Comparison of ENCODE assay signal across 25 cellular contexts in genomic region chr12:75786071-75786470, GRCh38.
"Had no signal": no experiment of that assay in that cellular context is flagged by ENCODE, and none has a peak within 500 bp of the region (broad histone marks: within the 10 kb centered on the region; RNA-seq: fewer than 3 reads in every experiment).

No MANE protein-coding gene starts in this region.

- H3K27me3 ChIP-seq: dorsolateral prefrontal cortex, gastrocnemius medialis, ovary, right lobe of liver, stomach, thyroid gland had no signal

- H3K27ac ChIP-seq: dorsolateral prefrontal cortex, gastrocnemius medialis, ovary, right lobe of liver had no signal

- H3K27me3 Mint-ChIP-seq: type B pancreatic cell had no signal

- H3K4me3 Mint-ChIP-seq: memory B cell; naive thymus-derived CD4-positive, alpha-beta T cell; type B pancreatic cell had no signal

- ATAC-seq: esophagus mucosa; gastrocnemius medialis; left ventricle myocardium superior; naive thymus-derived CD4-positive, alpha-beta T cell; right lobe of liver had no signal

- H3K36me3 ChIP-seq: gastrocnemius medialis, ovary, right lobe of liver, stomach, thyroid gland had no signal

- H3K9me3 ChIP-seq: gastrocnemius medialis, ovary, right lobe of liver, stomach, thyroid gland had no signal

- DNase-seq: cerebellar nuclear complex; cortex of kidney; dorsolateral prefrontal cortex; effector CD4-positive, alpha-beta T cell; foreskin fibroblast; gastrocnemius medialis; head of caudate nucleus; left ventricle myocardium superior; midbrain; naive thymus-derived CD4-positive, alpha-beta T cell; occipital lobe; ovary; posterior cingulate gyrus; retina; right lobe of liver; small intestine; stimulated activated CD4-positive, alpha-beta T cell treated with anti-CD3 and anti-CD28 coated beads, Interleukin-15, amount 100 ng/mL, for 24 hours; stimulated activated CD4-positive, alpha-beta T cell treated with anti-CD3 and anti-CD28 coated beads, Interleukin-2, amount 100 ng/mL, for 48 hours; stimulated activated naive CD4-positive, alpha-beta T cell treated with Interleukin-2 at 50 U/mL for 16 hours; stomach; thyroid gland had no signal

- H3K9me3 Mint-ChIP-seq: memory B cell had no signal

- H3K27ac Mint-ChIP-seq: memory B cell; naive thymus-derived CD4-positive, alpha-beta T cell; type B pancreatic cell had no signal

- H3K4me1 Mint-ChIP-seq: memory B cell had no signal

- H3K4me3 ChIP-seq: dorsolateral prefrontal cortex, gastrocnemius medialis, lung, ovary, right lobe of liver, stomach, thyroid gland had no signal

- H3K36me3 Mint-ChIP-seq: memory B cell; naive thymus-derived CD4-positive, alpha-beta T cell; type B pancreatic cell had no signal
